ENCODE assay signal across 20 cellular contexts in the genomic region with DNA sequence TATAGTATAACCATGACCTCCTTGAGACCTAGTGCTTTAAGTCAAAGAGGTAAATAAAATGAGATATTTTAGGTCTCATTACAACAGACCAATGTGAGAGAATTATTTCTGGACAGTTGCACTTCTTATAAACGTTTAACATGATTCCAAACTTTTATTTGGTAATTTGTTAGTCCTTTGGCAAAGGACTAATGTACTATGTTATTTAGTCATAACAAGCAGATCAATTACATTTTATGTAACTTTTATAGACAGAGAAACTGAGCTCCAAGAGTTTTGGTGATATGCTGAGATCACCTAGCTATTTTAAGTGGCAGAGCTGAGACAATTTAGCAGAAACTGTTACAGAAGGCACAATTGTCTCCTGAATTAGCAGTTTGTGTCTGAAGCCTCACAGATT. TPM values are rescaled to one million over a fixed set of nuclear protein-coding genes. Genes with fewer than 3 reads are reported as not detected.
DNase-seq lines count a peak whose midpoint lies in the region; ATAC-seq and TF ChIP-seq lines count a peak whose summit lies in the region.
"Had no signal": no experiment of that assay in that cellular context is flagged by ENCODE, and none has a peak within 500 bp of the region (broad histone marks: within the 10 kb centered on the region; RNA-seq: fewer than 3 reads in every experiment).

No MANE protein-coding gene starts in this region.

- no peak overlapping the region for H3K4me3 ChIP-seq in DND-41 (ENCODE audit: low read depth in 1 of 2, low read length in 2 of 2)
- H3K4me3 ChIP-seq in HEK293 (ENCODE audit: low read depth, low read length) = no peak overlapping the region
- H3K4me3 ChIP-seq in Peyer's patch = no peak overlapping the region
- H3K4me3 ChIP-seq: BLaER1 had no signal

- no peaks in the 10 kb centered on the region for H4K20me1 ChIP-seq in DND-41 (ENCODE audit: insufficient read depth, low read length)
- H4K20me1 ChIP-seq: BLaER1 had no signal

- peaks cover 21% of the 10 kb centered on the region for H3K79me2 ChIP-seq in DND-41 (ENCODE audit: insufficient read depth, low read length)

- H3K27me3 ChIP-seq in DND-41 (ENCODE audit: insufficient read depth, low read length, poor library complexity) = no peaks in the 10 kb centered on the region
- peaks cover 0 to 27% of the 10 kb centered on the region in 2 donors for H3K27me3 ChIP-seq in Peyer's patch
- H3K27me3 ChIP-seq: BLaER1 had no signal

- H3K4me1 ChIP-seq in DND-41 (ENCODE audit: insufficient read depth, low read length) = peaks cover 35% of the 10 kb centered on the region
- H3K4me1 ChIP-seq in HEK293 (ENCODE audit: control insufficient read depth, insufficient read depth, low read length) = no peaks in the 10 kb centered on the region; the same call in 1 of the 2 replicates
- H3K4me1 ChIP-seq in Peyer's patch = peaks cover 0 to 16% (median 2%) of the 10 kb centered on the region in 4 donors
- H3K4me1 ChIP-seq: BE2C had no signal

- H3K27ac ChIP-seq in DND-41 (ENCODE audit: low read length) = no peak overlapping the region
- H3K27ac ChIP-seq in HEK293 (ENCODE audit: extremely low read depth, low read depth, low read length) = no peak overlapping the region
- no peak overlapping the region for H3K27ac ChIP-seq in Peyer's patch
- H3K27ac ChIP-seq: BLaER1 had no signal

- no peaks in the 10 kb centered on the region for H3K9me3 ChIP-seq in DND-41 (ENCODE audit: insufficient read depth, low read length, severe bottlenecking)
- no peaks in the 10 kb centered on the region for H3K9me3 ChIP-seq in HEK293 (ENCODE audit: control insufficient read depth, insufficient read depth, low read depth, low read length)
- no peaks in the 10 kb centered on the region for H3K9me3 ChIP-seq in Peyer's patch
- H3K9me3 ChIP-seq: BE2C, BLaER1 had no signal

- no peak for TF ChIP-seq POLR2A in Peyer's patch (IDR thresholded peaks at IDR 0.05)

- H3K9ac ChIP-seq in DND-41 (ENCODE audit: low read depth, low read length) = no peak overlapping the region
- H3K9ac ChIP-seq: BLaER1 had no signal

- peak overlapping the region; percentile 36; the same call in 1 of the 2 replicates for H2AFZ ChIP-seq in DND-41 (ENCODE audit: low read depth, low read length)

- no peak overlapping the region for H3K4me2 ChIP-seq in DND-41 (ENCODE audit: insufficient read depth, low read length)
- H3K4me2 ChIP-seq: BLaER1 had no signal

- ATAC-seq in DND-41 (ENCODE audit: insufficient read depth, low read depth) (no peak), HG03442 (IDR thresholded peaks at IDR 0.05; ENCODE audit: unreplicated experiment) (no peak)

- H3K36me3 ChIP-seq in DND-41 (ENCODE audit: insufficient read depth, low read length) (peaks cover 7% of the 10 kb centered on the region), HEK293 (ENCODE audit: control insufficient read depth in 2 of 2, insufficient read depth in 1 of 2, low read length in 2 of 2) (peaks cover 0 to 3% of the 10 kb centered on the region in 2 experiments; a peak in 1 of 3 replicates), Peyer's patch (no peaks in the 10 kb centered on the region)
- H3K36me3 ChIP-seq: BE2C, BLaER1 had no signal

- CTCF ChIA-PET in HEK293 (lab: Yijun Ruan, JAX) = interaction anchor here (0.7 kb wide), 1 partner anchor 692 kb away, joined by 4 read pairs; no protein-coding TSS in a partner anchor

- no peak for DNase-seq in DND-41
- peak; percentile 13 for DNase-seq in NCI-H69 (lab: John Stamatoyannopoulos, UW)
- no peak for DNase-seq in NCI-H345 treated with DMSO at 0.1 percent for 48 hours (lab: John Stamatoyannopoulos, UW; ENCODE audit: unreplicated experiment)
- DNase-seq in Peyer's patch = no peak
- DNase-seq: 8988T; ACHN; BE2C; C1 segment of cervical spinal cord; CD4-positive, alpha-beta memory T cell; CD4-positive, CD25-positive, alpha-beta regulatory T cell; CD8-positive, alpha-beta memory T cell; COR-L47; DMS 273 treated with DMSO at 0.1 percent for 48 hours; DMS153; DMS53; DMS79; GF-D8 had no signal

- no peak for TF ChIP-seq CTCF in DND-41 (IDR thresholded peaks at IDR 0.05; ENCODE audit: borderline replicate concordance, extremely low read depth, low read length, poor library complexity, severe bottlenecking)
- TF ChIP-seq CTCF in HEK293 (tag by site-specific recombination; IDR thresholded peaks at IDR 0.05) = no peak
- TF ChIP-seq CTCF in Peyer's patch (IDR thresholded peaks at IDR 0.05) = no peak

- POLR2A ChIA-PET in HEK293 (lab: Yijun Ruan, JAX) = no interaction called here

TF ChIP-seq in HEK293, 187 proteins besides CTCF, POLR2A, EP300 and RAD21 (continues in another document):
- no peak for TF ChIP-seq ZNF248 (tag by site-specific recombination; IDR thresholded peaks at IDR 0.05)
- TF ChIP-seq KLF9 (tag by site-specific recombination; IDR thresholded peaks at IDR 0.05; ENCODE audit: low read depth) = no peak
- TF ChIP-seq ZNF791 (tag by site-specific recombination; IDR thresholded peaks at IDR 0.05) = no peak
- TF ChIP-seq KLF7 (tag by site-specific recombination; IDR thresholded peaks at IDR 0.05; ENCODE audit: borderline replicate concordance) = no peak
- TF ChIP-seq, protein P1, sequence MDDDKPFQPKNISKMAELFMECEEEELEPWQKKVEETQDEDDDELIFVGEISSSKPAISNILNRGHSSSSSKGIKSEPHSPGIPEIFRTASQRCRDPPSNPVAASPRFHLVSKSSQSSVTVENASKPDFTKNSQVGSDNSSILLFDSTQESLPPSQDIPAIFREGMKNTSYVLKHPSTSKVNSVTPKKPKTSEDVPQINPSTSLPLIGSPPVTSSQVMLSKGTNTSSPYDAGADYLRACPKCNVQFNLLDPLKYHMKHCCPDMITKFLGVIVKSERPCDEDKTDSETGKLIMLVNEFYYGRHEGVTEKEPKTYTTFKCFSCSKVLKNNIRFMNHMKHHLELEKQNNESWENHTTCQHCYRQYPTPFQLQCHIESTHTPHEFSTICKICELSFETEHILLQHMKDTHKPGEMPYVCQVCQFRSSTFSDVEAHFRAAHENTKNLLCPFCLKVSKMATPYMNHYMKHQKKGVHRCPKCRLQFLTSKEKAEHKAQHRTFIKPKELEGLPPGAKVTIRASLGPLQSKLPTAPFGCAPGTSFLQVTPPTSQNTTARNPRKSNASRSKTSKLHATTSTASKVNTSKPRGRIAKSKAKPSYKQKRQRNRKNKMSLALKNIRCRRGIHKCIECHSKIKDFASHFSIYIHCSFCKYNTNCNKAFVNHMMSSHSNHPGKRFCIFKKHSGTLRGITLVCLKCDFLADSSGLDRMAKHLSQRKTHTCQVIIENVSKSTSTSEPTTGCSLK (tag by site-specific recombination; IDR thresholded peaks at IDR 0.05) = no peak
- no peak for TF ChIP-seq ZNF514 (tag by site-specific recombination; IDR thresholded peaks at IDR 0.05)
- TF ChIP-seq ZNF354C (tag by site-specific recombination; IDR thresholded peaks at IDR 0.05; ENCODE audit: borderline replicate concordance, low read depth) = no peak
- TF ChIP-seq, protein P2, sequence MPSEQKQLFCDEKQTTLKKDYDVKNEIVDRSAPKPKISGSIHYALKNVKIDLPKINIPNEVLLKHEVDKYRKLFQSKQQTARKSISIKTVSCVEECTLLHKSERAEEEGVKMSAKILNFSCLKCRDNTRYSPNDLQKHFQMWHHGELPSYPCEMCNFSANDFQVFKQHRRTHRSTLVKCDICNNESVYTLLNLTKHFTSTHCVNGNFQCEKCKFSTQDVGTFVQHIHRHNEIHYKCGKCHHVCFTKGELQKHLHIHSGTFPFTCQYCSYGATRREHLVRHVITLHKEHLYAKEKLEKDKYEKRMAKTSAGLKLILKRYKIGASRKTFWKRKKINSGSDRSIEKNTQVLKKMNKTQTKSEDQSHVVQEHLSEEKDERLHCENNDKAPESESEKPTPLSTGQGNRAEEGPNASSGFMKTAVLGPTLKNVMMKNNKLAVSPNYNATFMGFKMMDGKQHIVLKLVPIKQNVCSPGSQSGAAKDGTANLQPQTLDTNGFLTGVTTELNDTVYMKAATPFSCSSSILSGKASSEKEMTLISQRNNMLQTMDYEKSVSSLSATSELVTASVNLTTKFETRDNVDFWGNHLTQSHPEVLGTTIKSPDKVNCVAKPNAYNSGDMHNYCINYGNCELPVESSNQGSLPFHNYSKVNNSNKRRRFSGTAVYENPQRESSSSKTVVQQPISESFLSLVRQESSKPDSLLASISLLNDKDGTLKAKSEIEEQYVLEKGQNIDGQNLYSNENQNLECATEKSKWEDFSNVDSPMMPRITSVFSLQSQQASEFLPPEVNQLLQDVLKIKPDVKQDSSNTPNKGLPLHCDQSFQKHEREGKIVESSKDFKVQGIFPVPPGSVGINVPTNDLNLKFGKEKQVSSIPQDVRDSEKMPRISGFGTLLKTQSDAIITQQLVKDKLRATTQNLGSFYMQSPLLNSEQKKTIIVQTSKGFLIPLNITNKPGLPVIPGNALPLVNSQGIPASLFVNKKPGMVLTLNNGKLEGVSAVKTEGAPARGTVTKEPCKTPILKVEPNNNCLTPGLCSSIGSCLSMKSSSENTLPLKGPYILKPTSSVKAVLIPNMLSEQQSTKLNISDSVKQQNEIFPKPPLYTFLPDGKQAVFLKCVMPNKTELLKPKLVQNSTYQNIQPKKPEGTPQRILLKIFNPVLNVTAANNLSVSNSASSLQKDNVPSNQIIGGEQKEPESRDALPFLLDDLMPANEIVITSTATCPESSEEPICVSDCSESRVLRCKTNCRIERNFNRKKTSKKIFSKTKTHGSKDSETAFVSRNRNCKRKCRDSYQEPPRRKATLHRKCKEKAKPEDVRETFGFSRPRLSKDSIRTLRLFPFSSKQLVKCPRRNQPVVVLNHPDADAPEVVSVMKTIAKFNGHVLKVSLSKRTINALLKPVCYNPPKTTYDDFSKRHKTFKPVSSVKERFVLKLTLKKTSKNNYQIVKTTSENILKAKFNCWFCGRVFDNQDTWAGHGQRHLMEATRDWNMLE (tag by site-specific recombination; conservative IDR thresholded peaks at IDR 0.05; ENCODE audit: low read depth) = no peak
- TF ChIP-seq, protein P3, sequence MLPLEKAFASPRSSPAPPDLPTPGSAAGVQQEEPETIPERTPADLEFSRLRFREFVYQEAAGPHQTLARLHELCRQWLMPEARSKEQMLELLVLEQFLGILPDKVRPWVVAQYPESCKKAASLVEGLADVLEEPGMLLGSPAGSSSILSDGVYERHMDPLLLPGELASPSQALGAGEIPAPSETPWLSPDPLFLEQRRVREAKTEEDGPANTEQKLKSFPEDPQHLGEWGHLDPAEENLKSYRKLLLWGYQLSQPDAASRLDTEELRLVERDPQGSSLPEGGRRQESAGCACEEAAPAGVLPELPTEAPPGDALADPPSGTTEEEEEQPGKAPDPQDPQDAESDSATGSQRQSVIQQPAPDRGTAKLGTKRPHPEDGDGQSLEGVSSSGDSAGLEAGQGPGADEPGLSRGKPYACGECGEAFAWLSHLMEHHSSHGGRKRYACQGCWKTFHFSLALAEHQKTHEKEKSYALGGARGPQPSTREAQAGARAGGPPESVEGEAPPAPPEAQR (tag by site-specific recombination; IDR thresholded peaks at IDR 0.05) = no peak

RNA-seq across cellular contexts. Expression of gene SNCA, which starts 2.6 kb away (rescaled TPM):
- total RNA-seq in Peyer's patch = 1 to 10 TPM; 1.2 to 9.1 (median 2.6) TPM

RNA-seq across cellular contexts. Expression of gene MMRN1, which starts 55.1 kb away (rescaled TPM):
- total RNA-seq in Peyer's patch = 10 to 100 TPM; 13.5 to 30.2 (median 22.2) TPM
- total RNA-seq: CD8-positive, alpha-beta memory T cell had no signal
